ENCODE assay signal across 1 cellular context in the genomic region with DNA sequence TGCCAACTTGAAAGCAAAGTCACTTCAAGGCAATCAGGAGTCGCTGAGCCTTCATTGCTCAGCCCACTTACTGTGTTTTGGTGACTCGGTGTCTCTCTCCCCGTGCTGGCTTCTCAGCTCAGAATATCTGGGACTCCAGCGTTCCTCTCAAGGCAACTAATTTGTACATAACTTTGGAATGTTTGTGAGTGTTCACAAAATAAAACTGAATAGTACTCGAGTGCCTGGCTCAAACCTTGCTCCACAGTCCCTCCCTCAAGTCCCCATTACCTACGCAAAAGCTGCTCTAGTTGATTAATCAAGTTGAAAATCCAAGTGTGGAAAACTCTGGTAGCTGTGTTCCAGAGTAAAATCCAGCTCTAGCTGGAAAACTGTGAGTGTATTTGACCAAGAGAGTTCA.
TF ChIP-seq lines count a peak whose summit lies in the region.

No MANE protein-coding gene starts in this region.

TF ChIP-seq in IMR-90, 13 proteins besides CTCF, POLR2A, EP300 and RAD21 (continued from another document):
- TF ChIP-seq, protein P1, sequence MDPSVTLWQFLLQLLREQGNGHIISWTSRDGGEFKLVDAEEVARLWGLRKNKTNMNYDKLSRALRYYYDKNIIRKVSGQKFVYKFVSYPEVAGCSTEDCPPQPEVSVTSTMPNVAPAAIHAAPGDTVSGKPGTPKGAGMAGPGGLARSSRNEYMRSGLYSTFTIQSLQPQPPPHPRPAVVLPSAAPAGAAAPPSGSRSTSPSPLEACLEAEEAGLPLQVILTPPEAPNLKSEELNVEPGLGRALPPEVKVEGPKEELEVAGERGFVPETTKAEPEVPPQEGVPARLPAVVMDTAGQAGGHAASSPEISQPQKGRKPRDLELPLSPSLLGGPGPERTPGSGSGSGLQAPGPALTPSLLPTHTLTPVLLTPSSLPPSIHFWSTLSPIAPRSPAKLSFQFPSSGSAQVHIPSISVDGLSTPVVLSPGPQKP (IDR thresholded peaks at IDR 0.05; ENCODE audit: borderline replicate concordance, low read depth, low read length) = no peak
- TF ChIP-seq BHLHE40 (IDR thresholded peaks at IDR 0.05; ENCODE audit: low read depth, low read length) = no peak
- no peak for TF ChIP-seq MAZ (IDR thresholded peaks at IDR 0.05; ENCODE audit: borderline replicate concordance, low read depth, low read length)
- TF ChIP-seq NFE2L2 (IDR thresholded peaks at IDR 0.05; ENCODE audit: low read depth, low read length) = no peak
- TF ChIP-seq CEBPB (IDR thresholded peaks at IDR 0.05; ENCODE audit: low read depth, low read length) = no peak
- no peak for TF ChIP-seq USF2 (IDR thresholded peaks at IDR 0.05; ENCODE audit: low read depth, low read length)
